In the genomic region with DNA sequence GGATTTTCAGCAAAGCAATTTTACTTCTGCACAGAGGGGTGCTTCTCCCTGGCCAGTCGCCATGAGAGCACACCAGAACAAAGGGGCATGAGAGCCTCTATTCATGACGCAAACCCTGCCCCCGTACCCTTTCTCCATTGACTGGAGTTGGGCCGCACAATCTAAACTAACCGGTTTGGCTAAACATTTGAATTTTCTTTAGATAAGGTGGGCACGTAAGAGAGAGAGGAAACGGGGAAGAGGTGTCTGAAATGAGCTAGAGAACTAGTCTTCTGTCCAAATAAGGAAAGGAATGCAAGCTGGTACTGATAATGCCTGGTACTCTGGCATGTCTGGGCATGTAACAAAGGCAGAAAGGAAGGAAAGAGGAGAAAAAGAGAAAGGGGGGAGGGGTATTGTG, we compare ENCODE assay signal across 20 cellular contexts. TPM values are rescaled to one million over a fixed set of nuclear protein-coding genes. Genes with fewer than 3 reads are reported as not detected.
DNase-seq lines count a peak whose midpoint lies in the region; ATAC-seq and TF ChIP-seq lines count a peak whose summit lies in the region.
"Had no signal": no experiment of that assay in that cellular context is flagged by ENCODE, and none has a peak within 500 bp of the region (broad histone marks: within the 10 kb centered on the region; RNA-seq: fewer than 3 reads in every experiment).

No MANE protein-coding gene starts in this region.

- peaks cover 4% of the 10 kb centered on the region for H3K9me3 Mint-ChIP-seq in activated naive CD8-positive, alpha-beta T cell treated with anti-CD3 and anti-CD28 coated beads, Interleukin-2, amount 50 U/mL, for 24 hours

- H2BK12ac ChIP-seq in trophoblast cell (ENCODE audit: low read length), result no peak overlapping the region

- H3K14ac ChIP-seq in trophoblast cell (ENCODE audit: low read length), result no peak overlapping the region

- no peaks in the 10 kb centered on the region for H3K4me1 ChIP-seq in trophoblast cell (ENCODE audit: control insufficient read depth in 1 of 2, insufficient read depth in 2 of 2, low read length in 2 of 2)
- H3K4me1 ChIP-seq in left lung, result no peaks in the 10 kb centered on the region
- H3K4me1 ChIP-seq: testis had no signal

- no peak overlapping the region for H3K4me3 Mint-ChIP-seq in activated naive CD8-positive, alpha-beta T cell treated with anti-CD3 and anti-CD28 coated beads, Interleukin-2, amount 50 U/mL, for 24 hours

- peaks cover 3% of the 10 kb centered on the region for H3K79me1 ChIP-seq in trophoblast cell (ENCODE audit: low read length)

- H3K36me3 Mint-ChIP-seq in activated naive CD8-positive, alpha-beta T cell treated with anti-CD3 and anti-CD28 coated beads, Interleukin-2, amount 50 U/mL, for 24 hours (ENCODE audit: low read depth), result no peaks in the 10 kb centered on the region

- H3K27ac Mint-ChIP-seq in activated naive CD8-positive, alpha-beta T cell treated with anti-CD3 and anti-CD28 coated beads, Interleukin-2, amount 50 U/mL, for 24 hours, result no peak overlapping the region

- H3K27ac ChIP-seq in trophoblast cell (ENCODE audit: low read depth, low read length), result no peak overlapping the region
- H3K27ac ChIP-seq in left lung, result no peak overlapping the region
- H3K27ac ChIP-seq: brain microvascular endothelial cell, testis had no signal

- peak overlapping the region; percentile 68 for H2BK5ac ChIP-seq in trophoblast cell (ENCODE audit: low read depth, low read length, poor library complexity)

- intact Hi-C loops in left lung (cut with DNase I), result no loop called here

- no peak overlapping the region for H4K8ac ChIP-seq in trophoblast cell (ENCODE audit: low read depth, low read length)

- no peak overlapping the region for H3K4ac ChIP-seq in trophoblast cell (ENCODE audit: low read depth, low read length)

- no peak overlapping the region for H2AK5ac ChIP-seq in trophoblast cell (ENCODE audit: low read length)

- no peaks in the 10 kb centered on the region for H3K79me2 ChIP-seq in trophoblast cell (ENCODE audit: control insufficient read depth, insufficient read depth, low read length, poor library complexity)

- H3K4me3 ChIP-seq in fibroblast of pulmonary artery (replicated peaks; ENCODE audit: low read depth, low read length) (no peak overlapping the region), trophoblast cell (ENCODE audit: low read depth, low read length) (no peak overlapping the region), left lung (no peak overlapping the region)

- no peaks in the 10 kb centered on the region for H3K27me3 ChIP-seq in trophoblast cell (ENCODE audit: insufficient read depth, low read length)
- H3K27me3 ChIP-seq in left lung, result no peaks in the 10 kb centered on the region
- H3K27me3 ChIP-seq: brain microvascular endothelial cell, testis had no signal

- no peak overlapping the region for H2AFZ ChIP-seq in trophoblast cell (ENCODE audit: insufficient read depth, low read length, poor library complexity)

- no peak overlapping the region for H3K4me2 ChIP-seq in trophoblast cell (ENCODE audit: low read length)

- H2BK120ac ChIP-seq in trophoblast cell (ENCODE audit: insufficient read depth, low read length, poor library complexity), result no peak overlapping the region

- ATAC-seq in activated naive CD8-positive, alpha-beta T cell treated with anti-CD3 and anti-CD28 coated beads, Interleukin-2, amount 50 U/mL, for 24 hours, result no peak
- ATAC-seq in left lung, result no peak
- ATAC-seq: right cardiac atrium had no signal

- H3K23ac ChIP-seq in trophoblast cell (ENCODE audit: low read length), result no peak overlapping the region

- H3K9me3 ChIP-seq in trophoblast cell (ENCODE audit: insufficient read depth, low read depth, low read length), result no peaks in the 10 kb centered on the region
- peaks cover 0 to 4% of the 10 kb centered on the region in 2 donors for H3K9me3 ChIP-seq in left lung
- H3K9me3 ChIP-seq: testis had no signal

- H3K27me3 Mint-ChIP-seq in activated naive CD8-positive, alpha-beta T cell treated with anti-CD3 and anti-CD28 coated beads, Interleukin-2, amount 50 U/mL, for 24 hours, result no peaks in the 10 kb centered on the region

- H4K12ac ChIP-seq in trophoblast cell (ENCODE audit: low read depth, low read length), result no peak overlapping the region

- H3K36me3 ChIP-seq in trophoblast cell (ENCODE audit: control insufficient read depth in 1 of 2, insufficient read depth in 2 of 2, low read length in 2 of 2) (no peaks in the 10 kb centered on the region), left lung (no peaks in the 10 kb centered on the region)
- H3K36me3 ChIP-seq: brain microvascular endothelial cell had no signal

- no peak overlapping the region for H3K18ac ChIP-seq in trophoblast cell (ENCODE audit: low read length)

- peak; percentile 44 for DNase-seq in H4 (ENCODE audit: low spot score)
- peak; percentile 97 for DNase-seq in NCI-H748 (lab: John Stamatoyannopoulos, UW; ENCODE audit: unreplicated experiment)
- peak; percentile 16 for DNase-seq in fibroblast of pulmonary artery (ENCODE audit: low read depth)
- peak; percentile 18 to 61 for DNase-seq in trophoblast cell
- DNase-seq in activated naive CD8-positive, alpha-beta T cell treated with anti-CD3 and anti-CD28 coated beads, Interleukin-2, amount 50 U/mL, for 24 hours, result no peak
- no peak for DNase-seq in left lung
- DNase-seq in activated CD4-positive, alpha-beta T cell treated with anti-CD3 and anti-CD28 coated beads for 4 hours, result no peak
- no peak for DNase-seq in NCI-H2171 (lab: John Stamatoyannopoulos, UW)
- DNase-seq: activated CD4-positive, CD25-positive, alpha-beta regulatory T cell; activated gamma-delta T cell treated with Interleukin-2 at 50 U/mL for 16 hours; brain microvascular endothelial cell; C1 segment of cervical spinal cord; effector CD4-positive, alpha-beta T cell; MM.1S; NCI-H187 treated with DMSO at 0.1 percent for 48 hours; NCI-H774; right cardiac atrium; T-helper 1 cell; testis had no signal

- TF ChIP-seq CTCF in fibroblast of pulmonary artery (IDR thresholded peaks at IDR 0.05; ENCODE audit: low read length, missing control alignments), result no peak
- TF ChIP-seq CTCF in left lung (IDR thresholded peaks at IDR 0.05), result no peak

- H3K4me1 Mint-ChIP-seq in activated naive CD8-positive, alpha-beta T cell treated with anti-CD3 and anti-CD28 coated beads, Interleukin-2, amount 50 U/mL, for 24 hours, result no peaks in the 10 kb centered on the region

- no CpG with 5 or more reads among the region's 7 CpGs for WGBS in trophoblast cell (ENCODE audit: extremely low coverage, insufficient coverage, insufficient read length)

- H4K91ac ChIP-seq in trophoblast cell (ENCODE audit: low read depth, low read length), result no peak overlapping the region

- H3K9ac ChIP-seq in trophoblast cell (ENCODE audit: low read length), result no peak overlapping the region

RNA-seq across cellular contexts. Expression of gene SCIN, which starts 13.2 kb away (rescaled TPM):
- total RNA-seq in H4 (2014; rRNA removed; shearing (Covaris generic)), result 0.35 and 0.37 TPM in 2 replicates
- 3.2 and 3.5 TPM in 2 replicates for polyA plus RNA-seq in trophoblast cell (2013)
- total RNA-seq in left lung, result 10 to 100 TPM; 13.4 to 13.5 TPM
- total RNA-seq: lung microvascular endothelial cell had no signal

Comparison
In these comparisons a context has a peak if more than half of its experiments do, and no peak if none do; other contexts are left out.
1. DNase-seq: peak in H4 (single experiment), NCI-H748 (single experiment), fibroblast of pulmonary artery (single experiment) and trophoblast cell (2 of 2); none in activated naive CD8-positive, alpha-beta T cell treated with anti-CD3 and anti-CD28 coated beads, Interleukin-2, amount 50 U/mL, for 24 hours (single experiment), left lung (0 of 2), activated CD4-positive, alpha-beta T cell treated with anti-CD3 and anti-CD28 coated beads for 4 hours (0 of 2) and NCI-H2171 (single experiment).
2. RNA of gene SCIN, which starts 13.2 kb away (total RNA-seq): 13.4 to 13.5 TPM in left lung; 0.35 to 0.37 TPM in H4; every median in the first group is over 10 times any median in the second.